1 cellular context compared by ENCODE assay signal in the genomic region with DNA sequence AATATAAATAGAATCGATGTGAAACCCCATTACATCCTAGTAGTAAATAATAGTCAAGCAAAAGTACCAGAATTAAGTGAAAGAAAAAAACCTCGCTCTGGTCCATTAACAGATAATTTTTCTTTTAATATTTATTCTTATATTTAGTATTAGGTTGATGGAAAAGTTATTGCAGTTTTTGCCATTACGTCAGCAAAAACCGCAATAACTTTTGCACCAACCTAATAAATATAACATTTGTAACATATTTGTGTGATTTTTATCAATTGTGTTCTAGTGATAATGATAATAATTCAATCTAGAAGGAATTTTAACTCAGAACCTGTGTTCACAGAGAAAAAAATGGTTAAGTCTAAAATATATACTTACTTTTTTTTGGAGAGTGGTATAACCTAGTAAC.
TF ChIP-seq lines count a peak whose summit lies in the region.

No MANE protein-coding gene starts in this region.

TF ChIP-seq in HEK293T, 16 proteins besides CTCF, POLR2A, EP300 and RAD21 (continued from another document):
- TF ChIP-seq CTBP1 (IDR thresholded peaks at IDR 0.05; ENCODE audit: borderline replicate concordance) = no peak
